ENCODE assay signal across 9 cellular contexts in the genomic region with DNA sequence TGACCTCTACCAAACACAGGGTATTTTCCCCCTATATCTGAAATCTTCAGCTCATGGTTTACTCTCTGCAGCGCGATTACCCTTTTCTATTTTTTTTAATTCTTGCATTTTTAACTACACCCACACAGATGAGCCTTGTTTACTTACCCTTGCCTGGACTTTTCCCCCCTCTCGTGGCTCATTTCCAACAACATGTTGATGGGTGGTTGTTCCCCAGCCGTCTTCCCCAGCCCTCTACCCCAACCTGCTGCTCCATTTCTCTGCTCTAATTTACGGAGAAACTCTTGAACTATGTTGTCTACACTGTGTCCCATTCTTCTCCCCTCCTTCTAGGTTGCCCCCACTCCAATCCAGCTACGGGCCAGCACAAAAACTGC. TPM values are rescaled to one million over a fixed set of nuclear protein-coding genes. Genes with fewer than 3 reads are reported as not detected.
A peak's percentile ranks its signal among the peaks of the same experiment; 100 is the strongest.
DNase-seq lines count a peak whose midpoint lies in the region; ATAC-seq and TF ChIP-seq lines count a peak whose summit lies in the region.
"Had no signal": no experiment of that assay in that cellular context is flagged by ENCODE, and none has a peak within 500 bp of the region (broad histone marks: within the 10 kb centered on the region; RNA-seq: fewer than 3 reads in every experiment).

No MANE protein-coding gene starts in this region.

- no peaks in the 10 kb centered on the region for H3K27me3 Mint-ChIP-seq in activated T-helper 1 cell treated with anti-CD3 and anti-CD28 coated beads, Interleukin-12 subunit alpha, Interleukin-12 subunit beta, Interleukin-2, Interleukin-4 antibody, amounts not matched to agents 30 ng/mL and 10 ng/mL and 1 ng/mL, durations not matched to agents 14 hours and 24 hours and 36 hours (ENCODE audit: insufficient read depth)
- H3K27me3 Mint-ChIP-seq: activated naive CD4-positive, alpha-beta T cell treated with anti-CD3 and anti-CD28 coated beads, Interleukin-2, amount 50 U/mL, for 24 hours had no signal

- ATAC-seq in GM21526 (IDR thresholded peaks at IDR 0.05; ENCODE audit: low FRiP score, unreplicated experiment) = no peak

- peak overlapping the region; percentile 97 for H3K56ac ChIP-seq in mesendoderm (ENCODE audit: low read length)

- H3K36me3 ChIP-seq in mesendoderm (ENCODE audit: control insufficient read depth, insufficient read depth, low read length) = no peaks in the 10 kb centered on the region

- peaks cover 44% of the 10 kb centered on the region for H3K36me3 Mint-ChIP-seq in activated T-helper 1 cell treated with anti-CD3 and anti-CD28 coated beads, Interleukin-12 subunit alpha, Interleukin-12 subunit beta, Interleukin-2, Interleukin-4 antibody, amounts not matched to agents 30 ng/mL and 10 ng/mL and 1 ng/mL, durations not matched to agents 14 hours and 24 hours and 36 hours (ENCODE audit: low read depth)

- no peak overlapping the region for H2BK15ac ChIP-seq in mesendoderm (replicated peaks; ENCODE audit: low read depth)

- H3K4me2 ChIP-seq in mesendoderm (ENCODE audit: low read length) = peak overlapping the region; percentile 95

- H3K27ac ChIP-seq in 22Rv1 (peak overlapping the region; percentile 93), coronary artery (peak overlapping the region; percentile 84 to 93), mesendoderm (ENCODE audit: low read depth, low read length) (no peak overlapping the region)

- no peak overlapping the region for H2AK5ac ChIP-seq in mesendoderm (ENCODE audit: low read length)

- no peaks in the 10 kb centered on the region for H3K79me1 ChIP-seq in mesendoderm (ENCODE audit: low read length)

- intact Hi-C loops in activated T-helper 1 cell treated with anti-CD3 and anti-CD28 coated beads, Interleukin-12 subunit alpha, Interleukin-12 subunit beta, Interleukin-2, Interleukin-4 antibody, amounts not matched to agents 30 ng/mL and 10 ng/mL and 1 ng/mL, durations not matched to agents 14 hours and 24 hours and 36 hours (cut with micrococcal nuclease) = loop anchor here (5.0 to 10.0 kb wide), 7 partner anchors 40 to 625 kb away; a partner anchor contains a TSS

- H3K4ac ChIP-seq in mesendoderm (ENCODE audit: low read depth, low read length) = no peak overlapping the region

- H2BK5ac ChIP-seq in mesendoderm (ENCODE audit: low read length) = no peak overlapping the region

- H3K4me1 Mint-ChIP-seq in activated T-helper 1 cell treated with anti-CD3 and anti-CD28 coated beads, Interleukin-12 subunit alpha, Interleukin-12 subunit beta, Interleukin-2, Interleukin-4 antibody, amounts not matched to agents 30 ng/mL and 10 ng/mL and 1 ng/mL, durations not matched to agents 14 hours and 24 hours and 36 hours (ENCODE audit: low read depth) = no peaks in the 10 kb centered on the region

- no peak overlapping the region for H4K8ac ChIP-seq in mesendoderm (ENCODE audit: low read depth, low read length)

- peak overlapping the region; percentile 86 for H3K9ac ChIP-seq in mesendoderm (ENCODE audit: low read length)

- H3K4me3 ChIP-seq in coronary artery = peak overlapping the region; percentile 87
- peak overlapping the region; percentile 80 for H3K4me3 ChIP-seq in mesendoderm (ENCODE audit: low read length)

- no CpG with 5 or more reads among the region's 6 CpGs for WGBS in mesendoderm (ENCODE audit: extremely low coverage, insufficient coverage, low lambda C conversion rate)

- H3K27me3 ChIP-seq in mesendoderm (ENCODE audit: insufficient read depth, low read length, poor library complexity) = no peaks in the 10 kb centered on the region

- H3K79me2 ChIP-seq in mesendoderm (ENCODE audit: control insufficient read depth, insufficient read depth, low read length) = no peaks in the 10 kb centered on the region

- DNase-seq in HCEC 1CT = peak; percentile 14
- no peak for DNase-seq in coronary artery (ENCODE audit: low spot score)
- DNase-seq in mesendoderm = peak; percentile 14
- no peak for DNase-seq in NCI-H128 (lab: John Stamatoyannopoulos, UW; ENCODE audit: unreplicated experiment)
- no peak for DNase-seq in activated T-helper 1 cell treated with anti-CD3 and anti-CD28 coated beads, Interleukin-12 subunit alpha, Interleukin-12 subunit beta, Interleukin-2, Interleukin-4 antibody, amounts not matched to agents 30 ng/mL and 10 ng/mL and 1 ng/mL, durations not matched to agents 14 hours and 24 hours and 36 hours (ENCODE audit: low spot score)
- no peak for DNase-seq in NCI-H2227 (lab: John Stamatoyannopoulos, UW; ENCODE audit: unreplicated experiment)

- no peak overlapping the region for H3K27ac Mint-ChIP-seq in activated T-helper 1 cell treated with anti-CD3 and anti-CD28 coated beads, Interleukin-12 subunit alpha, Interleukin-12 subunit beta, Interleukin-2, Interleukin-4 antibody, amounts not matched to agents 30 ng/mL and 10 ng/mL and 1 ng/mL, durations not matched to agents 14 hours and 24 hours and 36 hours
- H3K27ac Mint-ChIP-seq: activated naive CD4-positive, alpha-beta T cell treated with anti-CD3 and anti-CD28 coated beads, Interleukin-2, amount 50 U/mL, for 24 hours had no signal

- no peak overlapping the region for H3K23ac ChIP-seq in mesendoderm (ENCODE audit: low read length)

- H3K18ac ChIP-seq in mesendoderm (ENCODE audit: low read length) = no peak overlapping the region

- H2BK120ac ChIP-seq in mesendoderm (ENCODE audit: low read depth, low read length) = no peak overlapping the region

- H3K4me1 ChIP-seq in mesendoderm (ENCODE audit: control insufficient read depth, low read depth, low read length) = peaks cover 2% of the 10 kb centered on the region

- H3K9me3 Mint-ChIP-seq in activated T-helper 1 cell treated with anti-CD3 and anti-CD28 coated beads, Interleukin-12 subunit alpha, Interleukin-12 subunit beta, Interleukin-2, Interleukin-4 antibody, amounts not matched to agents 30 ng/mL and 10 ng/mL and 1 ng/mL, durations not matched to agents 14 hours and 24 hours and 36 hours = peaks cover 49% of the 10 kb centered on the region

- TF ChIP-seq CTCF in 22Rv1 (IDR thresholded peaks at IDR 0.05) (no peak), coronary artery (IDR thresholded peaks at IDR 0.05) (no peak)

- no peak overlapping the region for H4K5ac ChIP-seq in mesendoderm (ENCODE audit: low read length)

- H3K4me3 Mint-ChIP-seq in activated T-helper 1 cell treated with anti-CD3 and anti-CD28 coated beads, Interleukin-12 subunit alpha, Interleukin-12 subunit beta, Interleukin-2, Interleukin-4 antibody, amounts not matched to agents 30 ng/mL and 10 ng/mL and 1 ng/mL, durations not matched to agents 14 hours and 24 hours and 36 hours = no peak overlapping the region
- H3K4me3 Mint-ChIP-seq: activated naive CD4-positive, alpha-beta T cell treated with anti-CD3 and anti-CD28 coated beads, Interleukin-2, amount 50 U/mL, for 24 hours had no signal

RNA-seq across cellular contexts. Expression of a gene that starts 0.7 kb away (rescaled TPM):
- polyA plus RNA-seq in mesendoderm (2013, experiment 1 of 2) = 2.8 TPM
- 3.2 TPM for polyA plus RNA-seq in mesendoderm (2013, experiment 2 of 2)
- total RNA-seq in activated T-helper 1 cell treated with anti-CD3 and anti-CD28 coated beads, Interleukin-12 subunit alpha, Interleukin-12 subunit beta, Interleukin-2, Interleukin-4 antibody, amounts not matched to agents 30 ng/mL and 10 ng/mL and 1 ng/mL, durations not matched to agents 14 hours and 24 hours and 36 hours = 4.4 and 4.5 TPM in 2 replicates

RNA-seq across cellular contexts. Expression of a gene that starts 13.2 kb away (rescaled TPM):
- polyA plus RNA-seq in mesendoderm (2013, experiment 1 of 2) = 3.5 TPM
- polyA plus RNA-seq in mesendoderm (2013, experiment 2 of 2) = 3.3 TPM
- total RNA-seq in activated T-helper 1 cell treated with anti-CD3 and anti-CD28 coated beads, Interleukin-12 subunit alpha, Interleukin-12 subunit beta, Interleukin-2, Interleukin-4 antibody, amounts not matched to agents 30 ng/mL and 10 ng/mL and 1 ng/mL, durations not matched to agents 14 hours and 24 hours and 36 hours = 3.7 and 4.4 TPM in 2 replicates

Comparison
In these comparisons a context has a peak if more than half of its experiments do, and no peak if none do; other contexts are left out.
1. DNase-seq: peak in HCEC 1CT (single experiment) and mesendoderm (single experiment); none in coronary artery (single experiment), NCI-H128 (single experiment), activated T-helper 1 cell treated with anti-CD3 and anti-CD28 coated beads, Interleukin-12 subunit alpha, Interleukin-12 subunit beta, Interleukin-2, Interleukin-4 antibody, amounts not matched to agents 30 ng/mL and 10 ng/mL and 1 ng/mL, durations not matched to agents 14 hours and 24 hours and 36 hours (single experiment) and NCI-H2227 (single experiment).